1 cellular context compared by ENCODE assay signal in the genomic region with DNA sequence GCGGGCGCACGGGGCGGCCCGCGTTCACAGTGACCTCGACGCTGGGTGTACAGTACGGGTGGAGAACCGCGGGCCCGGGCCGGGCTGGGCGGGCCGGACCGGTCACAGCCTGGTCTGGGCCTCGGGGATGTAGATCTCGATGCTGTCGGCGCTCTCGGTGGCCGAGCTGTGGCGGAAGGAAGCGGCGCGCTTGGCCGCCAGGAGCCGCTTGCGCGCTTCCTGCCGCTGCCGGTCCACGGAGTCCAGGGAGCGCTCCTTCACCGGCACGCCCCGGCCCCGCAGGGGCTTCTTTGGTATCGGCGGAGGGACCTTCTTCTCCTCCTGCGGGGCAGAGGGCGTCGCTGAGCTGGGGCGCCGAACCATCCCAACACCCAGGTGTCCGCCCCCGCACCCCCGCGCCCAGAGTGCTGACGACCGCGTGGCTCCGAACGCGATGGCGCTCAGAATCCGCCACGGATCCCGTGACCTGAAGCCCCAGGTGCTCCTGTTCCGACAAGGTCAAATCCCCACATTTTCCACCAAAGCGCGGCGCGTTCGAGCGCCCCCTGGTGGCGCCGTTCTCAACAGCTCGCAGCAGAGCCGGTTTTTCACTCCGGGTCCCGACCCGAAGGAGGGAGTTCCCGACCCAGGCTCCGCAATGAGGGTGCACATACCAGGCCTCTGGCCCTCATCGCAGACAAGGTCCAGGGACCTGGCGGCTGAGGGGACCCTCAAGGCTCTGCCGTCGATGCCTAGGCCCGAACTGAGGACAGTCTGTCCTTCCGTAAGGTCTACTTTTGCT.
TF ChIP-seq lines count a peak whose summit lies in the region.

No MANE protein-coding gene starts in this region.

TF ChIP-seq in K562, 482 proteins besides CTCF, POLR2A, EP300 and RAD21 (continued from another document and continues in another):
- TF ChIP-seq, protein P1, sequence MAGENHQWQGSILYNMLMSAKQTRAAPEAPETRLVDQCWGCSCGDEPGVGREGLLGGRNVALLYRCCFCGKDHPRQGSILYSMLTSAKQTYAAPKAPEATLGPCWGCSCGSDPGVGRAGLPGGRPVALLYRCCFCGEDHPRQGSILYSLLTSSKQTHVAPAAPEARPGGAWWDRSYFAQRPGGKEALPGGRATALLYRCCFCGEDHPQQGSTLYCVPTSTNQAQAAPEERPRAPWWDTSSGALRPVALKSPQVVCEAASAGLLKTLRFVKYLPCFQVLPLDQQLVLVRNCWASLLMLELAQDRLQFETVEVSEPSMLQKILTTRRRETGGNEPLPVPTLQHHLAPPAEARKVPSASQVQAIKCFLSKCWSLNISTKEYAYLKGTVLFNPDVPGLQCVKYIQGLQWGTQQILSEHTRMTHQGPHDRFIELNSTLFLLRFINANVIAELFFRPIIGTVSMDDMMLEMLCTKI (IDR thresholded peaks at IDR 0.05; ENCODE audit: partially characterized antibody), result no peak
- TF ChIP-seq, protein P2, sequence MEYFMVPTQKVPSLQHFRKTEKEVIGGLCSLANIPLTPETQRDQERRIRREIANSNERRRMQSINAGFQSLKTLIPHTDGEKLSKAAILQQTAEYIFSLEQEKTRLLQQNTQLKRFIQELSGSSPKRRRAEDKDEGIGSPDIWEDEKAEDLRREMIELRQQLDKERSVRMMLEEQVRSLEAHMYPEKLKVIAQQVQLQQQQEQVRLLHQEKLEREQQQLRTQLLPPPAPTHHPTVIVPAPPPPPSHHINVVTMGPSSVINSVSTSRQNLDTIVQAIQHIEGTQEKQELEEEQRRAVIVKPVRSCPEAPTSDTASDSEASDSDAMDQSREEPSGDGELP (CRISPR knock-in tag; IDR thresholded peaks at IDR 0.05; ENCODE audit: borderline replicate concordance), result peak; percentile 69
- TF ChIP-seq, protein P3, sequence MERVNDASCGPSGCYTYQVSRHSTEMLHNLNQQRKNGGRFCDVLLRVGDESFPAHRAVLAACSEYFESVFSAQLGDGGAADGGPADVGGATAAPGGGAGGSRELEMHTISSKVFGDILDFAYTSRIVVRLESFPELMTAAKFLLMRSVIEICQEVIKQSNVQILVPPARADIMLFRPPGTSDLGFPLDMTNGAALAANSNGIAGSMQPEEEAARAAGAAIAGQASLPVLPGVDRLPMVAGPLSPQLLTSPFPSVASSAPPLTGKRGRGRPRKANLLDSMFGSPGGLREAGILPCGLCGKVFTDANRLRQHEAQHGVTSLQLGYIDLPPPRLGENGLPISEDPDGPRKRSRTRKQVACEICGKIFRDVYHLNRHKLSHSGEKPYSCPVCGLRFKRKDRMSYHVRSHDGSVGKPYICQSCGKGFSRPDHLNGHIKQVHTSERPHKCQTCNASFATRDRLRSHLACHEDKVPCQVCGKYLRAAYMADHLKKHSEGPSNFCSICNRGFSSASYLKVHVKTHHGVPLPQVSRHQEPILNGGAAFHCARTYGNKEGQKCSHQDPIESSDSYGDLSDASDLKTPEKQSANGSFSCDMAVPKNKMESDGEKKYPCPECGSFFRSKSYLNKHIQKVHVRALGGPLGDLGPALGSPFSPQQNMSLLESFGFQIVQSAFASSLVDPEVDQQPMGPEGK (CRISPR knock-in tag; IDR thresholded peaks at IDR 0.05; ENCODE audit: borderline replicate concordance), result no peak
- TF ChIP-seq KDM5B (IDR thresholded peaks at IDR 0.05; ENCODE audit: insufficient replicate concordance, low read depth, low read length), result no peak
- TF ChIP-seq CBX2 (IDR thresholded peaks at IDR 0.05; ENCODE audit: insufficient read depth, low read length, poor library complexity, severe bottlenecking), result no peak
- TF ChIP-seq, protein P4, sequence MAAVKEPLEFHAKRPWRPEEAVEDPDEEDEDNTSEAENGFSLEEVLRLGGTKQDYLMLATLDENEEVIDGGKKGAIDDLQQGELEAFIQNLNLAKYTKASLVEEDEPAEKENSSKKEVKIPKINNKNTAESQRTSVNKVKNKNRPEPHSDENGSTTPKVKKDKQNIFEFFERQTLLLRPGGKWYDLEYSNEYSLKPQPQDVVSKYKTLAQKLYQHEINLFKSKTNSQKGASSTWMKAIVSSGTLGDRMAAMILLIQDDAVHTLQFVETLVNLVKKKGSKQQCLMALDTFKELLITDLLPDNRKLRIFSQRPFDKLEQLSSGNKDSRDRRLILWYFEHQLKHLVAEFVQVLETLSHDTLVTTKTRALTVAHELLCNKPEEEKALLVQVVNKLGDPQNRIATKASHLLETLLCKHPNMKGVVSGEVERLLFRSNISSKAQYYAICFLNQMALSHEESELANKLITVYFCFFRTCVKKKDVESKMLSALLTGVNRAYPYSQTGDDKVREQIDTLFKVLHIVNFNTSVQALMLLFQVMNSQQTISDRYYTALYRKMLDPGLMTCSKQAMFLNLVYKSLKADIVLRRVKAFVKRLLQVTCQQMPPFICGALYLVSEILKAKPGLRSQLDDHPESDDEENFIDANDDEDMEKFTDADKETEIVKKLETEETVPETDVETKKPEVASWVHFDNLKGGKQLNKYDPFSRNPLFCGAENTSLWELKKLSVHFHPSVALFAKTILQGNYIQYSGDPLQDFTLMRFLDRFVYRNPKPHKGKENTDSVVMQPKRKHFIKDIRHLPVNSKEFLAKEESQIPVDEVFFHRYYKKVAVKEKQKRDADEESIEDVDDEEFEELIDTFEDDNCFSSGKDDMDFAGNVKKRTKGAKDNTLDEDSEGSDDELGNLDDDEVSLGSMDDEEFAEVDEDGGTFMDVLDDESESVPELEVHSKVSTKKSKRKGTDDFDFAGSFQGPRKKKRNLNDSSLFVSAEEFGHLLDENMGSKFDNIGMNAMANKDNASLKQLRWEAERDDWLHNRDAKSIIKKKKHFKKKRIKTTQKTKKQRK (IDR thresholded peaks at IDR 0.05; ENCODE audit: borderline replicate concordance, low read depth, low read length), result no peak
- TF ChIP-seq BRD9 (IDR thresholded peaks at IDR 0.05; ENCODE audit: low read depth, partially characterized antibody), result no peak
- TF ChIP-seq ZNF121 (CRISPR knock-in tag; conservative IDR thresholded peaks at IDR 0.05), result no peak
- no peak for TF ChIP-seq BRD4 (IDR thresholded peaks at IDR 0.05)
- TF ChIP-seq SRSF1 (IDR thresholded peaks at IDR 0.05; ENCODE audit: low read depth, low read length), result peak; percentile 73; the same call in 1 of the 2 replicates
- no peak for TF ChIP-seq SAP30 (IDR thresholded peaks at IDR 0.05; ENCODE audit: borderline replicate concordance, insufficient read depth, low read depth, low read length, poor library complexity, severe bottlenecking)
- TF ChIP-seq C11orf30 (IDR thresholded peaks at IDR 0.05; ENCODE audit: low read depth), result no peak
- TF ChIP-seq, protein P5, sequence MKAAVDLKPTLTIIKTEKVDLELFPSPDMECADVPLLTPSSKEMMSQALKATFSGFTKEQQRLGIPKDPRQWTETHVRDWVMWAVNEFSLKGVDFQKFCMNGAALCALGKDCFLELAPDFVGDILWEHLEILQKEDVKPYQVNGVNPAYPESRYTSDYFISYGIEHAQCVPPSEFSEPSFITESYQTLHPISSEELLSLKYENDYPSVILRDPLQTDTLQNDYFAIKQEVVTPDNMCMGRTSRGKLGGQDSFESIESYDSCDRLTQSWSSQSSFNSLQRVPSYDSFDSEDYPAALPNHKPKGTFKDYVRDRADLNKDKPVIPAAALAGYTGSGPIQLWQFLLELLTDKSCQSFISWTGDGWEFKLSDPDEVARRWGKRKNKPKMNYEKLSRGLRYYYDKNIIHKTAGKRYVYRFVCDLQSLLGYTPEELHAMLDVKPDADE (conservative IDR thresholded peaks at IDR 0.05; ENCODE audit: control insufficient read depth, low read depth, low read length), result no peak
- no peak for TF ChIP-seq HDAC6 (IDR thresholded peaks at IDR 0.05; ENCODE audit: low read depth, low read length)
- no peak for TF ChIP-seq STAT5A (IDR thresholded peaks at IDR 0.05; ENCODE audit: borderline replicate concordance, low read length)
- 0 out of 2 replicates have a peak, but pooled peaks have one; percentile 3 for TF ChIP-seq FOXP1 (CRISPR knock-in tag; IDR thresholded peaks at IDR 0.05)
- TF ChIP-seq HNRNPL (IDR thresholded peaks at IDR 0.05; ENCODE audit: low read depth, low read length), result no peak
- no peak for TF ChIP-seq ZNF232 (CRISPR knock-in tag; IDR thresholded peaks at IDR 0.05)
- no peak for TF ChIP-seq MED1 (CRISPR knock-in tag; IDR thresholded peaks at IDR 0.05; ENCODE audit: borderline replicate concordance)
- no peak for TF ChIP-seq E2F3 (CRISPR knock-in tag; IDR thresholded peaks at IDR 0.05)
- no peak for TF ChIP-seq TEAD2 (tag; IDR thresholded peaks at IDR 0.05)
- TF ChIP-seq SP2 (IDR thresholded peaks at IDR 0.05; ENCODE audit: extremely low read depth, low read depth, low read length, poor library complexity, severe bottlenecking), result no peak
- TF ChIP-seq ZNF146 (CRISPR knock-in tag; IDR thresholded peaks at IDR 0.05; ENCODE audit: unreplicated experiment), result no peak
- peak; percentile 25; the same call in 1 of the 2 replicates for TF ChIP-seq SOX6 (IDR thresholded peaks at IDR 0.05)
- TF ChIP-seq, protein P6, sequence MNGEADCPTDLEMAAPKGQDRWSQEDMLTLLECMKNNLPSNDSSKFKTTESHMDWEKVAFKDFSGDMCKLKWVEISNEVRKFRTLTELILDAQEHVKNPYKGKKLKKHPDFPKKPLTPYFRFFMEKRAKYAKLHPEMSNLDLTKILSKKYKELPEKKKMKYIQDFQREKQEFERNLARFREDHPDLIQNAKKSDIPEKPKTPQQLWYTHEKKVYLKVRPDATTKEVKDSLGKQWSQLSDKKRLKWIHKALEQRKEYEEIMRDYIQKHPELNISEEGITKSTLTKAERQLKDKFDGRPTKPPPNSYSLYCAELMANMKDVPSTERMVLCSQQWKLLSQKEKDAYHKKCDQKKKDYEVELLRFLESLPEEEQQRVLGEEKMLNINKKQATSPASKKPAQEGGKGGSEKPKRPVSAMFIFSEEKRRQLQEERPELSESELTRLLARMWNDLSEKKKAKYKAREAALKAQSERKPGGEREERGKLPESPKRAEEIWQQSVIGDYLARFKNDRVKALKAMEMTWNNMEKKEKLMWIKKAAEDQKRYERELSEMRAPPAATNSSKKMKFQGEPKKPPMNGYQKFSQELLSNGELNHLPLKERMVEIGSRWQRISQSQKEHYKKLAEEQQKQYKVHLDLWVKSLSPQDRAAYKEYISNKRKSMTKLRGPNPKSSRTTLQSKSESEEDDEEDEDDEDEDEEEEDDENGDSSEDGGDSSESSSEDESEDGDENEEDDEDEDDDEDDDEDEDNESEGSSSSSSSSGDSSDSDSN (IDR thresholded peaks at IDR 0.05; ENCODE audit: borderline replicate concordance in 1 of 2, low read depth in 2 of 2, low read length in 2 of 2), result no peak
- TF ChIP-seq ZKSCAN1 (IDR thresholded peaks at IDR 0.05; ENCODE audit: low read depth, low read length), result peak; percentile 52; the same call in 1 of the 2 replicates
- 0 out of 2 replicates have a peak, but pooled peaks have one; percentile 42 for TF ChIP-seq HLTF (IDR thresholded peaks at IDR 0.05)
- TF ChIP-seq ELF4 (CRISPR knock-in tag; IDR thresholded peaks at IDR 0.05), result no peak
- no peak for TF ChIP-seq MCM2 (IDR thresholded peaks at IDR 0.05; ENCODE audit: low read depth)
- TF ChIP-seq, protein P7, sequence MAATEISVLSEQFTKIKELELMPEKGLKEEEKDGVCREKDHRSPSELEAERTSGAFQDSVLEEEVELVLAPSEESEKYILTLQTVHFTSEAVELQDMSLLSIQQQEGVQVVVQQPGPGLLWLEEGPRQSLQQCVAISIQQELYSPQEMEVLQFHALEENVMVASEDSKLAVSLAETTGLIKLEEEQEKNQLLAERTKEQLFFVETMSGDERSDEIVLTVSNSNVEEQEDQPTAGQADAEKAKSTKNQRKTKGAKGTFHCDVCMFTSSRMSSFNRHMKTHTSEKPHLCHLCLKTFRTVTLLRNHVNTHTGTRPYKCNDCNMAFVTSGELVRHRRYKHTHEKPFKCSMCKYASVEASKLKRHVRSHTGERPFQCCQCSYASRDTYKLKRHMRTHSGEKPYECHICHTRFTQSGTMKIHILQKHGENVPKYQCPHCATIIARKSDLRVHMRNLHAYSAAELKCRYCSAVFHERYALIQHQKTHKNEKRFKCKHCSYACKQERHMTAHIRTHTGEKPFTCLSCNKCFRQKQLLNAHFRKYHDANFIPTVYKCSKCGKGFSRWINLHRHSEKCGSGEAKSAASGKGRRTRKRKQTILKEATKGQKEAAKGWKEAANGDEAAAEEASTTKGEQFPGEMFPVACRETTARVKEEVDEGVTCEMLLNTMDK (IDR thresholded peaks at IDR 0.05; ENCODE audit: borderline replicate concordance, insufficient read depth, low read depth, low read length, poor library complexity, severe bottlenecking), result peak; percentile 74
- TF ChIP-seq EP400 (IDR thresholded peaks at IDR 0.05), result peak; percentile 85
- TF ChIP-seq HNRNPUL1 (IDR thresholded peaks at IDR 0.05; ENCODE audit: low read length), result no peak
- TF ChIP-seq POLR2B (IDR thresholded peaks at IDR 0.05; ENCODE audit: low read depth, partially characterized antibody), result no peak
- no peak for TF ChIP-seq ZC3H11A (IDR thresholded peaks at IDR 0.05; ENCODE audit: low read depth, low read length)
- no peak for TF ChIP-seq ZNF766 (CRISPR knock-in tag; conservative IDR thresholded peaks at IDR 0.05)
- TF ChIP-seq, protein P8, sequence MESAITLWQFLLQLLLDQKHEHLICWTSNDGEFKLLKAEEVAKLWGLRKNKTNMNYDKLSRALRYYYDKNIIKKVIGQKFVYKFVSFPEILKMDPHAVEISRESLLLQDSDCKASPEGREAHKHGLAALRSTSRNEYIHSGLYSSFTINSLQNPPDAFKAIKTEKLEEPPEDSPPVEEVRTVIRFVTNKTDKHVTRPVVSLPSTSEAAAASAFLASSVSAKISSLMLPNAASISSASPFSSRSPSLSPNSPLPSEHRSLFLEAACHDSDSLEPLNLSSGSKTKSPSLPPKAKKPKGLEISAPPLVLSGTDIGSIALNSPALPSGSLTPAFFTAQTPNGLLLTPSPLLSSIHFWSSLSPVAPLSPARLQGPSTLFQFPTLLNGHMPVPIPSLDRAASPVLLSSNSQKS (CRISPR knock-in tag; IDR thresholded peaks at IDR 0.05), result no peak
- TF ChIP-seq, protein P9, sequence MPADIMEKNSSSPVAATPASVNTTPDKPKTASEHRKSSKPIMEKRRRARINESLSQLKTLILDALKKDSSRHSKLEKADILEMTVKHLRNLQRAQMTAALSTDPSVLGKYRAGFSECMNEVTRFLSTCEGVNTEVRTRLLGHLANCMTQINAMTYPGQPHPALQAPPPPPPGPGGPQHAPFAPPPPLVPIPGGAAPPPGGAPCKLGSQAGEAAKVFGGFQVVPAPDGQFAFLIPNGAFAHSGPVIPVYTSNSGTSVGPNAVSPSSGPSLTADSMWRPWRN (IDR thresholded peaks at IDR 0.05; ENCODE audit: low read depth), result no peak
- peak; percentile 63 for TF ChIP-seq RB1 (IDR thresholded peaks at IDR 0.05; ENCODE audit: low read depth)
- TF ChIP-seq, protein P10, sequence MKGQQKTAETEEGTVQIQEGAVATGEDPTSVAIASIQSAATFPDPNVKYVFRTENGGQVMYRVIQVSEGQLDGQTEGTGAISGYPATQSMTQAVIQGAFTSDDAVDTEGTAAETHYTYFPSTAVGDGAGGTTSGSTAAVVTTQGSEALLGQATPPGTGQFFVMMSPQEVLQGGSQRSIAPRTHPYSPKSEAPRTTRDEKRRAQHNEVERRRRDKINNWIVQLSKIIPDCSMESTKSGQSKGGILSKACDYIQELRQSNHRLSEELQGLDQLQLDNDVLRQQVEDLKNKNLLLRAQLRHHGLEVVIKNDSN (CRISPR knock-in tag; IDR thresholded peaks at IDR 0.05), result peak; percentile 63
- no peak for TF ChIP-seq MTA2 (IDR thresholded peaks at IDR 0.05; ENCODE audit: low read depth)
- TF ChIP-seq ZNF76 (CRISPR knock-in tag; IDR thresholded peaks at IDR 0.05; ENCODE audit: borderline replicate concordance), result no peak
- TF ChIP-seq PHF20 (IDR thresholded peaks at IDR 0.05; ENCODE audit: partially characterized antibody), result peak; percentile 60
- TF ChIP-seq RAD51 (IDR thresholded peaks at IDR 0.05; ENCODE audit: borderline replicate concordance, low read depth), result peak; percentile 53; the same call in 1 of the 2 replicates
- TF ChIP-seq PTBP1 (IDR thresholded peaks at IDR 0.05; ENCODE audit: low read depth, low read length), result no peak
